Comparison of ENCODE assay signal across 17 cellular contexts in genomic region chr15:68082735-68083134, GRCh38. TPM values are rescaled to one million over a fixed set of nuclear protein-coding genes. Genes with fewer than 3 reads are reported as not detected.
DNase-seq lines count a peak whose midpoint lies in the region; ATAC-seq and TF ChIP-seq lines count a peak whose summit lies in the region.
"Had no signal": no experiment of that assay in that cellular context is flagged by ENCODE, and none has a peak within 500 bp of the region (broad histone marks: within the 10 kb centered on the region; RNA-seq: fewer than 3 reads in every experiment).

No MANE protein-coding gene starts in this region.

- no peak overlapping the region for H3T11ph ChIP-seq in H9 (ENCODE audit: low read length)

- no peak overlapping the region for H2BK5ac ChIP-seq in H9 (ENCODE audit: insufficient read length, low read length)

- no peaks in the 10 kb centered on the region for H3K4me1 ChIP-seq in H9 (ENCODE audit: insufficient read depth, low read length)
- peaks cover 24 to 26% of the 10 kb centered on the region in 2 donors for H3K4me1 ChIP-seq in naive thymus-derived CD4-positive, alpha-beta T cell (ENCODE audit: control insufficient read depth in 2 of 2, insufficient read depth in 2 of 2, low read length in 2 of 2)
- H3K4me1 ChIP-seq in prostate gland (replicated peaks), result no peaks in the 10 kb centered on the region

- peaks cover 0 to 8% (median 3%) of the 10 kb centered on the region in 3 experiments for H3K36me3 ChIP-seq in naive thymus-derived CD4-positive, alpha-beta T cell (ENCODE audit: control insufficient read depth in 2 of 3, insufficient read depth in 3 of 3, low read length in 3 of 3)
- no peaks in the 10 kb centered on the region for H3K36me3 ChIP-seq in prostate gland

- H3K9me3 ChIP-seq in H9 (ENCODE audit: control insufficient read depth, low read depth, low read length), result no peaks in the 10 kb centered on the region
- no peaks in the 10 kb centered on the region for H3K9me3 ChIP-seq in naive thymus-derived CD4-positive, alpha-beta T cell (ENCODE audit: control insufficient read depth in 2 of 3, low read length in 3 of 3)
- no peaks in the 10 kb centered on the region for H3K9me3 ChIP-seq in prostate gland

- no peak overlapping the region for H2AFZ ChIP-seq in H9 (ENCODE audit: low read length)

- no peak overlapping the region for H3K56ac ChIP-seq in H9 (ENCODE audit: insufficient read length, low read depth, low read length)

- no peaks in the 10 kb centered on the region for H3K23me2 ChIP-seq in H9 (ENCODE audit: insufficient read length, low read depth, low read length, poor library complexity, severe bottlenecking)

- H3K27ac ChIP-seq in H9 (ENCODE audit: insufficient read length, low read depth, low read length) (no peak overlapping the region), prostate gland (no peak overlapping the region)
- H3K27ac ChIP-seq in naive thymus-derived CD4-positive, alpha-beta T cell (ENCODE audit: low read depth, low read length), result no peak overlapping the region
- H3K27ac ChIP-seq: C4-2B had no signal

- no peak overlapping the region for H2AK5ac ChIP-seq in H9 (ENCODE audit: insufficient read length, low read length)

- no peak for TF ChIP-seq POLR2A in prostate gland (IDR thresholded peaks at IDR 0.05)

- no peak overlapping the region for H3K4me2 ChIP-seq in H9 (ENCODE audit: insufficient read depth, insufficient read length, low read length)

- H3K4me3 ChIP-seq in naive thymus-derived CD4-positive, alpha-beta T cell (ENCODE audit: low read length), result no peak overlapping the region
- no peak overlapping the region for H3K4me3 ChIP-seq in prostate gland

- CTCF ChIA-PET in naive thymus-derived CD4-positive, alpha-beta T cell (lab: Charles Lee), result no interaction called here

- H3K79me2 ChIP-seq in H9 (ENCODE audit: insufficient read depth, low read length), result peaks cover 2% of the 10 kb centered on the region; the same call in 1 of the 2 replicates

- H3K27me3 Mint-ChIP-seq in H9 (ENCODE audit: low read depth), result no peaks in the 10 kb centered on the region
- no peaks in the 10 kb centered on the region for H3K27me3 Mint-ChIP-seq in dendritic cell treated with granulocyte-macrophage colony-stimulating factor and Interleukin-4, amounts not matched to agents 40 ng/mL and 50 ng/mL, for 4 days
- no peaks in the 10 kb centered on the region for H3K27me3 Mint-ChIP-seq in naive thymus-derived CD4-positive, alpha-beta T cell

- no peak overlapping the region for H3K4me3 Mint-ChIP-seq in H9
- H3K4me3 Mint-ChIP-seq in dendritic cell treated with granulocyte-macrophage colony-stimulating factor and Interleukin-4, amounts not matched to agents 40 ng/mL and 50 ng/mL, for 4 days, result no peak overlapping the region
- H3K4me3 Mint-ChIP-seq in naive thymus-derived CD4-positive, alpha-beta T cell, result peak overlapping the region in 6 of 10 donors; percentile 0 to 48 (median 27)

- H4K91ac ChIP-seq in H9 (ENCODE audit: insufficient read length, low read depth, low read length), result no peak overlapping the region

- H4K5ac ChIP-seq in H9 (ENCODE audit: insufficient read length, low read depth, low read length), result no peak overlapping the region

- H3K27me3 ChIP-seq in H9 (ENCODE audit: insufficient read depth, low read length), result no peaks in the 10 kb centered on the region
- no peaks in the 10 kb centered on the region for H3K27me3 ChIP-seq in naive thymus-derived CD4-positive, alpha-beta T cell (ENCODE audit: control insufficient read depth in 2 of 2, insufficient read depth in 2 of 2, low read length in 2 of 2)
- no peaks in the 10 kb centered on the region for H3K27me3 ChIP-seq in prostate gland (replicated peaks; ENCODE audit: insufficient read depth)

- H2BK15ac ChIP-seq in H9 (ENCODE audit: low read depth, low read length), result no peak overlapping the region

- H2BK20ac ChIP-seq in H9 (ENCODE audit: low read depth, low read length, poor library complexity, severe bottlenecking), result no peak overlapping the region

- H4K8ac ChIP-seq in H9 (replicated peaks; ENCODE audit: insufficient read length, low read depth, low read length), result no peak overlapping the region

- WGBS in H9 (ENCODE audit: extremely low coverage, insufficient read length, low lambda C conversion rate), result no CpG with 5 or more reads among the region's 3 CpGs
- 58% methylated on average over 3 of the region's 3 CpGs for WGBS in prostate gland

- no peak overlapping the region for H2BK12ac ChIP-seq in H9 (ENCODE audit: insufficient read length, low read depth, low read length)

- no peak overlapping the region for H3K23ac ChIP-seq in H9 (ENCODE audit: insufficient read length, low read depth, low read length)

- TF ChIP-seq CTCF in H9 (conservative IDR thresholded peaks at IDR 0.05) (no peak), prostate gland (IDR thresholded peaks at IDR 0.05) (no peak)

- H3K79me1 ChIP-seq in H9 (ENCODE audit: insufficient read depth, low read depth, low read length, poor library complexity, severe bottlenecking), result no peaks in the 10 kb centered on the region

- intact Hi-C loops in dendritic cell treated with granulocyte-macrophage colony-stimulating factor and Interleukin-4, amounts not matched to agents 40 ng/mL and 50 ng/mL, for 4 days (cut with micrococcal nuclease), result no loop called here
- intact Hi-C loops in naive thymus-derived CD4-positive, alpha-beta T cell (cut with micrococcal nuclease), result loop anchor here in 1 of 2 donors (2.0 kb wide), 1 partner anchor 16 kb away; no protein-coding TSS in a partner anchor
- intact Hi-C loops in prostate gland (cut with DNase I), result no loop called here

- POLR2A ChIA-PET in naive thymus-derived CD4-positive, alpha-beta T cell (lab: Charles Lee), result interaction anchor here (0.7 kb wide), 1 partner anchor 29 kb away, joined by 3 read pairs; the partner anchor contains the start of gene PIAS1

- no peak overlapping the region for H3K14ac ChIP-seq in H9 (ENCODE audit: insufficient read depth, low read length)

- no peak overlapping the region for H2BK120ac ChIP-seq in H9 (ENCODE audit: low read depth, low read length, poor library complexity, severe bottlenecking)

- no peak overlapping the region for H3K9ac ChIP-seq in H9 (ENCODE audit: extremely low read depth, insufficient read length, low read length)

- no peaks in the 10 kb centered on the region for H4K20me1 ChIP-seq in H9 (ENCODE audit: control insufficient read depth, insufficient read depth, insufficient read length)

- DNase-seq in CD1c-positive myeloid dendritic cell (ENCODE audit: extremely low spot score) (peak; percentile 11), H9 (no peak), NCI-H187 (lab: John Stamatoyannopoulos, UW) (no peak), prostate gland (ENCODE audit: low spot score) (no peak), HK-2 (ENCODE audit: unreplicated experiment) (no peak)
- DNase-seq in naive thymus-derived CD4-positive, alpha-beta T cell, result no peak
- DNase-seq: ACHN, AML-193, GF-D8, KG1, MV-4-11, NCI-H187 treated with DMSO at 0.1 percent for 48 hours, NCI-H2227 treated with DMSO at 0.1 percent for 48 hours, NCI-H510A treated with DMSO at 0.1 percent for 48 hours, Right ventricle myocardium superior had no signal

- H3K4ac ChIP-seq in H9 (ENCODE audit: low read depth, low read length), result no peak overlapping the region

- ATAC-seq in naive thymus-derived CD4-positive, alpha-beta T cell, result no peak

- peak overlapping the region in 2 of 3 experiments; percentile 6 to 67; a peak in 2 of 7 replicates for H3K27ac Mint-ChIP-seq in H9
- H3K27ac Mint-ChIP-seq in dendritic cell treated with granulocyte-macrophage colony-stimulating factor and Interleukin-4, amounts not matched to agents 40 ng/mL and 50 ng/mL, for 4 days, result peak overlapping the region; percentile 20
- H3K27ac Mint-ChIP-seq in naive thymus-derived CD4-positive, alpha-beta T cell, result peak overlapping the region in 4 of 9 donors; percentile 1 to 63 (median 48)

- peaks cover 0 to 5% (median 4%) of the 10 kb centered on the region in 3 experiments; a peak in 4 of 7 replicates for H3K36me3 Mint-ChIP-seq in H9 (ENCODE audit: insufficient read depth in 1 of 3, low read depth in 3 of 3)
- peaks cover 28% of the 10 kb centered on the region for H3K36me3 Mint-ChIP-seq in dendritic cell treated with granulocyte-macrophage colony-stimulating factor and Interleukin-4, amounts not matched to agents 40 ng/mL and 50 ng/mL, for 4 days (ENCODE audit: low read depth)
- H3K36me3 Mint-ChIP-seq in naive thymus-derived CD4-positive, alpha-beta T cell, result peaks cover 0 to 8% (median 4%) of the 10 kb centered on the region in 5 donors

- H3K9me3 Mint-ChIP-seq in H9, result no peaks in the 10 kb centered on the region
- no peaks in the 10 kb centered on the region for H3K9me3 Mint-ChIP-seq in dendritic cell treated with granulocyte-macrophage colony-stimulating factor and Interleukin-4, amounts not matched to agents 40 ng/mL and 50 ng/mL, for 4 days
- H3K9me3 Mint-ChIP-seq in naive thymus-derived CD4-positive, alpha-beta T cell, result peaks cover 0 to 1% (median 0%) of the 10 kb centered on the region in 11 donors

- no peak overlapping the region for H3K18ac ChIP-seq in H9 (ENCODE audit: insufficient read length, low read depth, low read length)

- H3K4me1 Mint-ChIP-seq in H9, result peaks cover 30 to 32% of the 10 kb centered on the region in 2 experiments
- H3K4me1 Mint-ChIP-seq in dendritic cell treated with granulocyte-macrophage colony-stimulating factor and Interleukin-4, amounts not matched to agents 40 ng/mL and 50 ng/mL, for 4 days (ENCODE audit: low read depth), result peaks cover 59% of the 10 kb centered on the region
- H3K4me1 Mint-ChIP-seq in naive thymus-derived CD4-positive, alpha-beta T cell, result peaks cover 19 to 92% (median 80%) of the 10 kb centered on the region in 7 donors

RNA-seq across cellular contexts. Expression of gene PIAS1, which starts 28.6 kb away (rescaled TPM):
- total RNA-seq in H9 (2021) (29.4 and 31.1 TPM in 2 replicates), prostate gland (10 to 100 TPM; 40.9 to 58.4 TPM)
- total RNA-seq in naive thymus-derived CD4-positive, alpha-beta T cell, result 100 to 1,000 TPM in 1 of 5 experiments, 10 to 100 TPM in 4; 41.3 to 103 (median 90.9) TPM
- 100 to 1,000 TPM; 154 to 155 TPM for polyA plus RNA-seq in naive thymus-derived CD4-positive, alpha-beta T cell

Comparison
In these comparisons a context has a peak if more than half of its experiments do, and no peak if none do; other contexts are left out.
1. H3K4me3 Mint-ChIP-seq: peak in naive thymus-derived CD4-positive, alpha-beta T cell (6 of 10); none in H9 (0 of 2) and dendritic cell treated with granulocyte-macrophage colony-stimulating factor and Interleukin-4, amounts not matched to agents 40 ng/mL and 50 ng/mL, for 4 days (single experiment).